28 cellular contexts compared by ENCODE assay signal in genomic region chr9:124118894-124119293, GRCh38.
"Had no signal": no experiment of that assay in that cellular context is flagged by ENCODE, and none has a peak within 500 bp of the region (broad histone marks: within the 10 kb centered on the region; RNA-seq: fewer than 3 reads in every experiment).

No MANE protein-coding gene starts in this region.

- H2AFZ ChIP-seq: parathyroid adenoma had no signal

- H3K27ac ChIP-seq: ovary, parathyroid adenoma, psoas muscle, skin epidermis, spleen, suprapubic skin, testis, tibial artery, upper lobe of right lung, uterus had no signal

- H3K36me3 ChIP-seq: ovary, spleen, suprapubic skin, tibial artery, upper lobe of right lung, uterus had no signal

- H3K4me1 ChIP-seq: parathyroid adenoma, psoas muscle, spleen, suprapubic skin, testis, tibial artery, upper lobe of right lung, uterus had no signal

- H3K9me3 ChIP-seq: psoas muscle, testis, upper lobe of right lung, uterus had no signal

- H3K9ac ChIP-seq: parathyroid adenoma had no signal

- H3K27me3 ChIP-seq: ovary, testis, uterus had no signal

- H3K4me2 ChIP-seq: smooth muscle cell had no signal

- DNase-seq: naive B cell; naive thymus-derived CD8-positive, alpha-beta T cell; nephron progenitor cell; occipital lobe; ovary; psoas muscle; right cardiac atrium; spleen; stimulated activated CD4-positive, alpha-beta T cell treated with anti-CD3 and anti-CD28 coated beads, Interleukin-12 subunit alpha, Interleukin-12 subunit beta, amount 100 ng/mL, for 4 hours; stimulated activated CD4-positive, alpha-beta T cell treated with anti-CD3 and anti-CD28 coated beads, Interleukin-1b, Interleukin-23, amount 100 ng/mL, for 48 hours; stimulated activated CD4-positive, alpha-beta T cell treated with anti-CD3 and anti-CD28 coated beads, Interleukin-4, amount 100 ng/mL, for 1 hour; stimulated activated CD4-positive, alpha-beta T cell treated with anti-CD3 and anti-CD28 coated beads, Interleukin-4, amount 100 ng/mL, for 4 hours; stimulated activated CD8-positive, alpha-beta memory T cell treated with anti-CD3 and anti-CD28 coated beads, Interleukin-4, amount 100 ng/mL, for 48 hours; stimulated activated naive CD4-positive, alpha-beta T cell; stimulated activated naive CD8-positive, alpha-beta T cell treated with anti-CD3 and anti-CD28 coated beads, Interleukin-15, amount 100 ng/mL, for 72 hours; stimulated activated naive CD8-positive, alpha-beta T cell treated with anti-CD3 and anti-CD28 coated beads, Interleukin-15, Interleukin-2, amounts not matched to agents 100 U/mL and 50 U/mL, for 24 hours; substantia nigra; testis; tibial artery; upper lobe of right lung; uterus had no signal

- H3K4me3 ChIP-seq: ovary, psoas muscle, skin epidermis, smooth muscle cell, spleen, suprapubic skin, testis, tibial artery, upper lobe of right lung, uterus had no signal

- H3K79me2 ChIP-seq: parathyroid adenoma had no signal

- ATAC-seq: naive thymus-derived CD8-positive, alpha-beta T cell; natural killer cell treated with Interleukin-12 subunit alpha and Interleukin-12 subunit beta and Interleukin-15 and Interleukin-18, amount 100 ng/mL, for 72 hours; psoas muscle; right cardiac atrium; sciatic nerve; stimulated activated memory B cell treated with anti-CD40 and anti-IgM and Interleukin-4, amounts not matched to agents 10 μg/mL and 1 μg/mL and 100 μg/mL, for 72 hours; stimulated activated naive CD8-positive, alpha-beta T cell treated with anti-CD3 and anti-CD28 coated beads, Interleukin-15, amount 100 ng/mL, for 72 hours; stimulated activated naive CD8-positive, alpha-beta T cell treated with anti-CD3 and anti-CD28 coated beads, Interleukin-15, Interleukin-2, amounts not matched to agents 100 U/mL and 50 U/mL, for 24 hours; upper lobe of right lung had no signal
